ENCODE assay signal across 8 cellular contexts in genomic region chr3:48896991-48897390, GRCh38.
DNase-seq lines count a peak whose midpoint lies in the region; ATAC-seq lines count a peak whose summit lies in the region.

No MANE protein-coding gene starts in this region.

- peaks cover 33% of the 10 kb centered on the region for H3K4me1 Mint-ChIP-seq in activated T-cell treated with anti-CD3 and anti-CD28 coated beads, Interleukin-2, amount 50 U/mL, for 24 hours (ENCODE audit: low read depth)
- H3K4me1 Mint-ChIP-seq in effector memory CD8-positive, alpha-beta T cell (ENCODE audit: low read depth in 2 of 2): peaks cover 33 to 40% of the 10 kb centered on the region in 2 donors
- peaks cover 39% of the 10 kb centered on the region for H3K4me1 Mint-ChIP-seq in stimulated activated memory B cell treated with anti-CD40 and anti-IgM and Interleukin-4, amounts not matched to agents 10 μg/mL and 1 μg/mL and 100 μg/mL, for 72 hours

- no peaks in the 10 kb centered on the region for H3K27me3 Mint-ChIP-seq in activated T-cell treated with anti-CD3 and anti-CD28 coated beads, Interleukin-2, amount 50 U/mL, for 24 hours
- H3K27me3 Mint-ChIP-seq in effector memory CD8-positive, alpha-beta T cell: no peaks in the 10 kb centered on the region
- H3K27me3 Mint-ChIP-seq in stimulated activated memory B cell treated with anti-CD40 and anti-IgM and Interleukin-4, amounts not matched to agents 10 μg/mL and 1 μg/mL and 100 μg/mL, for 72 hours: no peaks in the 10 kb centered on the region

- H3K27ac Mint-ChIP-seq in activated T-cell treated with anti-CD3 and anti-CD28 coated beads, Interleukin-2, amount 50 U/mL, for 24 hours: peak overlapping the region; percentile 77
- H3K27ac Mint-ChIP-seq in effector memory CD8-positive, alpha-beta T cell: peak overlapping the region; percentile 91 to 93
- peak overlapping the region; percentile 79 for H3K27ac Mint-ChIP-seq in stimulated activated memory B cell treated with anti-CD40 and anti-IgM and Interleukin-4, amounts not matched to agents 10 μg/mL and 1 μg/mL and 100 μg/mL, for 72 hours

- peak overlapping the region; percentile 48 for H3K4me3 Mint-ChIP-seq in activated T-cell treated with anti-CD3 and anti-CD28 coated beads, Interleukin-2, amount 50 U/mL, for 24 hours
- peak overlapping the region; percentile 21 to 92 for H3K4me3 Mint-ChIP-seq in effector memory CD8-positive, alpha-beta T cell
- no peak overlapping the region for H3K4me3 Mint-ChIP-seq in stimulated activated memory B cell treated with anti-CD40 and anti-IgM and Interleukin-4, amounts not matched to agents 10 μg/mL and 1 μg/mL and 100 μg/mL, for 72 hours

- H3K9me3 Mint-ChIP-seq in activated T-cell treated with anti-CD3 and anti-CD28 coated beads, Interleukin-2, amount 50 U/mL, for 24 hours: no peaks in the 10 kb centered on the region
- H3K9me3 Mint-ChIP-seq in effector memory CD8-positive, alpha-beta T cell: no peaks in the 10 kb centered on the region
- no peaks in the 10 kb centered on the region for H3K9me3 Mint-ChIP-seq in stimulated activated memory B cell treated with anti-CD40 and anti-IgM and Interleukin-4, amounts not matched to agents 10 μg/mL and 1 μg/mL and 100 μg/mL, for 72 hours

- ATAC-seq in effector memory CD8-positive, alpha-beta T cell (replicated peaks): no peak
- no peak for ATAC-seq in stimulated activated memory B cell treated with anti-CD40 and anti-IgM and Interleukin-4, amounts not matched to agents 10 μg/mL and 1 μg/mL and 100 μg/mL, for 72 hours
- ATAC-seq in HG02885 (IDR thresholded peaks at IDR 0.05; ENCODE audit: poor library complexity, unreplicated experiment): no peak

- peaks cover 12% of the 10 kb centered on the region for H3K36me3 Mint-ChIP-seq in activated T-cell treated with anti-CD3 and anti-CD28 coated beads, Interleukin-2, amount 50 U/mL, for 24 hours (ENCODE audit: low read depth)
- peaks cover 10% of the 10 kb centered on the region for H3K36me3 Mint-ChIP-seq in effector memory CD8-positive, alpha-beta T cell (ENCODE audit: insufficient read depth)
- H3K36me3 Mint-ChIP-seq in stimulated activated memory B cell treated with anti-CD40 and anti-IgM and Interleukin-4, amounts not matched to agents 10 μg/mL and 1 μg/mL and 100 μg/mL, for 72 hours: no peaks in the 10 kb centered on the region

- no peak for DNase-seq in activated T-cell treated with anti-CD3 and anti-CD28 coated beads, Interleukin-2, amount 50 U/mL, for 24 hours
- DNase-seq in activated T-cell treated with anti-CD3 and anti-CD28 coated beads for 4 hours (no peak), NOMO-1 treated with dmso at 0.1 percent for 144 hours (lab: John Stamatoyannopoulos, UW; ENCODE audit: unreplicated experiment) (peak; percentile 62), AG08395 (ENCODE audit: low spot score) (no peak), NCI-H1417 (lab: John Stamatoyannopoulos, UW) (no peak)
- no peak for DNase-seq in effector memory CD8-positive, alpha-beta T cell
